In genomic region chr7:102277901-102278300, GRCh38 we compare ENCODE assay signal across 23 cellular contexts.
"Had no signal": no experiment of that assay in that cellular context is flagged by ENCODE, and none has a peak within 500 bp of the region (broad histone marks: within the 10 kb centered on the region; RNA-seq: fewer than 3 reads in every experiment).

No MANE protein-coding gene starts in this region.

- H3K27me3 ChIP-seq: colonic mucosa, dorsolateral prefrontal cortex, esophagus muscularis mucosa, gastrocnemius medialis, heart right ventricle, left lung had no signal

- FAIRE-seq: endothelial cell of umbilical vein, islet of Langerhans, keratinocyte had no signal

- H3K4me3 ChIP-seq: colonic mucosa, dorsolateral prefrontal cortex, esophagus muscularis mucosa, gastrocnemius medialis, heart right ventricle, left lung, lower lobe of right lung, mucosa of descending colon had no signal

- ATAC-seq: gastrocnemius medialis, heart right ventricle, left cardiac atrium, left lung, left ventricle myocardium superior, lower lobe of right lung, mucosa of descending colon had no signal

- H3K9me3 ChIP-seq: colonic mucosa, esophagus muscularis mucosa, gastrocnemius medialis, heart right ventricle, left lung, lower lobe of right lung, mucosa of descending colon had no signal

- DNase-seq: colonic mucosa; dermis blood vessel endothelial cell; dorsolateral prefrontal cortex; effector CD4-positive, alpha-beta T cell; effector memory CD4-positive, alpha-beta T cell; foreskin fibroblast; foreskin melanocyte; gastrocnemius medialis; glutamatergic neuron; head of caudate nucleus; heart right ventricle; hippocampal formation; left cardiac atrium; left ventricle myocardium superior; lower lobe of right lung; mesenchymal stem cell; mucosa of descending colon; naive B cell had no signal

- H3K36me3 ChIP-seq: colonic mucosa, gastrocnemius medialis, heart right ventricle, left lung, lower lobe of right lung had no signal

- H3K27ac ChIP-seq: colonic mucosa, dorsolateral prefrontal cortex, esophagus muscularis mucosa, gastrocnemius medialis, heart right ventricle, left lung, lower lobe of right lung had no signal
